21 cellular contexts compared by ENCODE assay signal in the genomic region with DNA sequence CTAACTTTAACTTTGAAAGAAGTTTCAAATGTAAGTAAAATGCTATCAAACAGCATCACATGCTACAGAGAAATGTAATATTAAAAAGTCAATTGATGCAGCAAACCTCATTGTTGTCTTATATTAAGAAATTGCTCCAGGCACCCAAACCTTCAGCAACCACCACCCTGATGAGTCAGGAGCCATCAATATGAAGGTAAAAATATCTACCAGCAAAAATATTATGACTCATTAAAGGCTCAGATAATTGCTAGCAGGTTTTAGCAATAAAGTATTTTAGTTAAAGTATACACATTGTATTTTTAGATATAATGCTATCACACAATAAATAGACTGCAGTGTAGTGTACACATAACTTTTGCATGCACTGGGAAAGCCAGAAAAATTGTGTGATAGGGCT.
"Had no signal": no experiment of that assay in that cellular context is flagged by ENCODE, and none has a peak within 500 bp of the region (broad histone marks: within the 10 kb centered on the region; RNA-seq: fewer than 3 reads in every experiment).

No MANE protein-coding gene starts in this region.

- H3K27me3 Mint-ChIP-seq: naive thymus-derived CD4-positive, alpha-beta T cell; stimulated activated memory B cell treated with anti-CD40 and anti-IgM and Interleukin-4, amounts not matched to agents 10 μg/mL and 1 μg/mL and 100 μg/mL, for 72 hours; stimulated activated naive CD8-positive, alpha-beta T cell treated with anti-CD3 and anti-CD28 coated beads, Interleukin-15, Interleukin-2, amounts not matched to agents 100 ng/mL and 50 ng/mL, for 24 hours had no signal

- H3K27me3 ChIP-seq: dorsolateral prefrontal cortex, esophagus squamous epithelium, hepatocyte, neutrophil, right lobe of liver, tibial artery, upper lobe of left lung, uterus had no signal

- H3K27ac ChIP-seq: dorsolateral prefrontal cortex, esophagus squamous epithelium, hepatocyte, neutrophil, psoas muscle, right lobe of liver, tibial artery, upper lobe of left lung, uterus had no signal

- H3K4me1 ChIP-seq: esophagus squamous epithelium, psoas muscle, right lobe of liver, tibial artery, upper lobe of left lung, uterus had no signal

- H3K4me1 Mint-ChIP-seq: naive thymus-derived CD4-positive, alpha-beta T cell; stimulated activated memory B cell treated with anti-CD40 and anti-IgM and Interleukin-4, amounts not matched to agents 10 μg/mL and 1 μg/mL and 100 μg/mL, for 72 hours had no signal

- FAIRE-seq: endometrium had no signal

- H3K36me3 Mint-ChIP-seq: naive thymus-derived CD4-positive, alpha-beta T cell; stimulated activated memory B cell treated with anti-CD40 and anti-IgM and Interleukin-4, amounts not matched to agents 10 μg/mL and 1 μg/mL and 100 μg/mL, for 72 hours had no signal

- H3K4me3 Mint-ChIP-seq: naive thymus-derived CD4-positive, alpha-beta T cell; stimulated activated memory B cell treated with anti-CD40 and anti-IgM and Interleukin-4, amounts not matched to agents 10 μg/mL and 1 μg/mL and 100 μg/mL, for 72 hours; stimulated activated naive CD8-positive, alpha-beta T cell treated with anti-CD3 and anti-CD28 coated beads, Interleukin-15, Interleukin-2, amounts not matched to agents 100 ng/mL and 50 ng/mL, for 24 hours had no signal

- H3K27ac Mint-ChIP-seq: naive thymus-derived CD4-positive, alpha-beta T cell; stimulated activated memory B cell treated with anti-CD40 and anti-IgM and Interleukin-4, amounts not matched to agents 10 μg/mL and 1 μg/mL and 100 μg/mL, for 72 hours; stimulated activated naive CD8-positive, alpha-beta T cell treated with anti-CD3 and anti-CD28 coated beads, Interleukin-15, Interleukin-2, amounts not matched to agents 100 ng/mL and 50 ng/mL, for 24 hours had no signal

- H3K9me3 ChIP-seq: neutrophil, right lobe of liver, tibial artery, upper lobe of left lung had no signal

- H3K4me2 ChIP-seq: hepatocyte had no signal

- H2AFZ ChIP-seq: hepatocyte had no signal

- H3K79me2 ChIP-seq: hepatocyte had no signal

- DNase-seq: cortex of kidney; dorsolateral prefrontal cortex; effector memory CD4-positive, alpha-beta T cell; esophagus squamous epithelium; foreskin fibroblast; left colon; naive thymus-derived CD4-positive, alpha-beta T cell; psoas muscle; retina; right lobe of liver; stimulated activated CD4-positive, alpha-beta T cell treated with anti-CD3 and anti-CD28 coated beads, Interleukin-15, amount 100 ng/mL, for 24 hours; stimulated activated CD4-positive, alpha-beta T cell treated with anti-CD3 and anti-CD28 coated beads, Interleukin-1b, Interleukin-23, amount 100 ng/mL, for 48 hours; stimulated activated CD4-positive, alpha-beta T cell treated with anti-CD3 and anti-CD28 coated beads, Interleukin-4, amount 100 ng/mL, for 24 hours; tibial artery; upper lobe of left lung; uterus had no signal

- H3K36me3 ChIP-seq: esophagus squamous epithelium, neutrophil, right lobe of liver, tibial artery, upper lobe of left lung, uterus had no signal

- H3K4me3 ChIP-seq: dorsolateral prefrontal cortex, esophagus squamous epithelium, hepatocyte, psoas muscle, right lobe of liver, tibial artery, upper lobe of left lung, uterus had no signal
